Comparison of ENCODE assay signal across 3 cellular contexts in the genomic region with DNA sequence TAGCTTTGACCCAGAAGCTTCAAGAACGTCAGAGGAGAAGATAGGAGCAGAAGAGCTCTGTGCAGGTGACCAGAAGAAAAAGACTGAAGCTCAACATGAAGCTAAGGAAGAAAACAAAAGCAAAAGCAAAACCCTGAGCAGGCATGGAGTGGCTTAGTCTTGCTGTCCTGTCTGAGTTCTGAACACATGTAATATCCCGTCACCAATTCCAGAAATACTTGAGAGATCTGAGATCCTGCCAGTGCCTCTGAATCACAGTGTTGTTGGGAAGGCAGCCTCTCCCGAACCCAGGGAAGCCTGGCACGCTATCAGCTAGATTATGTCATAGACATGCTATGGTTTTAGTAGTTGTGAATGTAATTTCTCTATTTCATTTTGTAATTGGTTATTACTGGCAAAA.
TF ChIP-seq lines count a peak whose summit lies in the region.

No MANE protein-coding gene starts in this region.

TF ChIP-seq in liver, 16 proteins besides CTCF, POLR2A, EP300 and RAD21:
- TF ChIP-seq NR2F2 (IDR thresholded peaks at IDR 0.05), result no peak
- TF ChIP-seq, protein P1, sequence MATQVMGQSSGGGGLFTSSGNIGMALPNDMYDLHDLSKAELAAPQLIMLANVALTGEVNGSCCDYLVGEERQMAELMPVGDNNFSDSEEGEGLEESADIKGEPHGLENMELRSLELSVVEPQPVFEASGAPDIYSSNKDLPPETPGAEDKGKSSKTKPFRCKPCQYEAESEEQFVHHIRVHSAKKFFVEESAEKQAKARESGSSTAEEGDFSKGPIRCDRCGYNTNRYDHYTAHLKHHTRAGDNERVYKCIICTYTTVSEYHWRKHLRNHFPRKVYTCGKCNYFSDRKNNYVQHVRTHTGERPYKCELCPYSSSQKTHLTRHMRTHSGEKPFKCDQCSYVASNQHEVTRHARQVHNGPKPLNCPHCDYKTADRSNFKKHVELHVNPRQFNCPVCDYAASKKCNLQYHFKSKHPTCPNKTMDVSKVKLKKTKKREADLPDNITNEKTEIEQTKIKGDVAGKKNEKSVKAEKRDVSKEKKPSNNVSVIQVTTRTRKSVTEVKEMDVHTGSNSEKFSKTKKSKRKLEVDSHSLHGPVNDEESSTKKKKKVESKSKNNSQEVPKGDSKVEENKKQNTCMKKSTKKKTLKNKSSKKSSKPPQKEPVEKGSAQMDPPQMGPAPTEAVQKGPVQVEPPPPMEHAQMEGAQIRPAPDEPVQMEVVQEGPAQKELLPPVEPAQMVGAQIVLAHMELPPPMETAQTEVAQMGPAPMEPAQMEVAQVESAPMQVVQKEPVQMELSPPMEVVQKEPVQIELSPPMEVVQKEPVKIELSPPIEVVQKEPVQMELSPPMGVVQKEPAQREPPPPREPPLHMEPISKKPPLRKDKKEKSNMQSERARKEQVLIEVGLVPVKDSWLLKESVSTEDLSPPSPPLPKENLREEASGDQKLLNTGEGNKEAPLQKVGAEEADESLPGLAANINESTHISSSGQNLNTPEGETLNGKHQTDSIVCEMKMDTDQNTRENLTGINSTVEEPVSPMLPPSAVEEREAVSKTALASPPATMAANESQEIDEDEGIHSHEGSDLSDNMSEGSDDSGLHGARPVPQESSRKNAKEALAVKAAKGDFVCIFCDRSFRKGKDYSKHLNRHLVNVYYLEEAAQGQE (IDR thresholded peaks at IDR 0.05), result peak; percentile 41
TF ChIP-seq in liver: peak in this region for 1.

TF ChIP-seq in HepG2, 621 proteins besides CTCF, POLR2A, EP300 and RAD21:
- TF ChIP-seq PTBP1 (IDR thresholded peaks at IDR 0.05; ENCODE audit: low read depth, low read length, poor library complexity, severe bottlenecking), result no peak
- TF ChIP-seq ZNF317 (CRISPR knock-in tag; IDR thresholded peaks at IDR 0.05), result no peak
- TF ChIP-seq ARNTL (CRISPR knock-in tag; IDR thresholded peaks at IDR 0.05), result no peak
- no peak for TF ChIP-seq YY1 (IDR thresholded peaks at IDR 0.05; ENCODE audit: insufficient read depth, insufficient replicate concordance, low read depth, low read length)
- TF ChIP-seq ZZZ3 (CRISPR knock-in tag; IDR thresholded peaks at IDR 0.05; ENCODE audit: borderline replicate concordance), result no peak
- TF ChIP-seq NONO (IDR thresholded peaks at IDR 0.05), result no peak
- TF ChIP-seq NONO (CRISPR knock-in tag; conservative IDR thresholded peaks at IDR 0.05), result no peak
- TF ChIP-seq GTF3A (CRISPR knock-in tag; conservative IDR thresholded peaks at IDR 0.05), result no peak
- TF ChIP-seq GPBP1L1 (CRISPR knock-in tag; IDR thresholded peaks at IDR 0.05), result no peak
- no peak for TF ChIP-seq JUND (CRISPR knock-in tag; IDR thresholded peaks at IDR 0.05)
- no peak for TF ChIP-seq RFX5 (IDR thresholded peaks at IDR 0.05; ENCODE audit: low read depth, low read length)
- no peak for TF ChIP-seq CHD2 (IDR thresholded peaks at IDR 0.05; ENCODE audit: low read depth, low read length)
- no peak for TF ChIP-seq TBX3 (IDR thresholded peaks at IDR 0.05; ENCODE audit: borderline replicate concordance)
- TF ChIP-seq POGK (CRISPR knock-in tag; conservative IDR thresholded peaks at IDR 0.05), result no peak
- no peak for TF ChIP-seq MAZ (IDR thresholded peaks at IDR 0.05; ENCODE audit: borderline replicate concordance, low read depth, low read length)
- TF ChIP-seq MAZ (CRISPR knock-in tag; IDR thresholded peaks at IDR 0.05; ENCODE audit: low read depth), result no peak
- TF ChIP-seq PCBP1 (IDR thresholded peaks at IDR 0.05; ENCODE audit: borderline replicate concordance, low read depth, low read length), result no peak
- TF ChIP-seq KDM3A (CRISPR knock-in tag; IDR thresholded peaks at IDR 0.05; ENCODE audit: low read depth), result no peak
- TF ChIP-seq, protein P2, sequence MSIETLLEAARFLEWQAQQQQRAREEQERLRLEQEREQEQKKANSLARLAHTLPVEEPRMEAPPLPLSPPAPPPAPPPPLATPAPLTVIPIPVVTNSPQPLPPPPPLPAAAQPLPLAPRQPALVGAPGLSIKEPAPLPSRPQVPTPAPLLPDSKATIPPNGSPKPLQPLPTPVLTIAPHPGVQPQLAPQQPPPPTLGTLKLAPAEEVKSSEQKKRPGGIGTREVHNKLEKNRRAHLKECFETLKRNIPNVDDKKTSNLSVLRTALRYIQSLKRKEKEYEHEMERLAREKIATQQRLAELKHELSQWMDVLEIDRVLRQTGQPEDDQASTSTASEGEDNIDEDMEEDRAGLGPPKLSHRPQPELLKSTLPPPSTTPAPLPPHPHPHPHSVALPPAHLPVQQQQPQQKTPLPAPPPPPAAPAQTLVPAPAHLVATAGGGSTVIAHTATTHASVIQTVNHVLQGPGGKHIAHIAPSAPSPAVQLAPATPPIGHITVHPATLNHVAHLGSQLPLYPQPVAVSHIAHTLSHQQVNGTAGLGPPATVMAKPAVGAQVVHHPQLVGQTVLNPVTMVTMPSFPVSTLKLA (IDR thresholded peaks at IDR 0.05), result no peak

TF ChIP-seq in GM12878, 131 proteins besides CTCF, POLR2A, EP300 and RAD21:
- TF ChIP-seq CUX1 (IDR thresholded peaks at IDR 0.05; ENCODE audit: insufficient replicate concordance, low read depth, low read length) (no peak), MAX (IDR thresholded peaks at IDR 0.05; ENCODE audit: low read depth, low read length) (no peak), WRNIP1 (IDR thresholded peaks at IDR 0.05; ENCODE audit: borderline replicate concordance, low read depth, low read length) (no peak), RUNX3 (IDR thresholded peaks at IDR 0.05; ENCODE audit: low read length) (no peak), MXI1 (IDR thresholded peaks at IDR 0.05; ENCODE audit: low read depth, low read length) (no peak), ZNF24 (IDR thresholded peaks at IDR 0.05) (no peak), KLF5 (IDR thresholded peaks at IDR 0.05; ENCODE audit: partially characterized antibody) (no peak), EZH2 (IDR thresholded peaks at IDR 0.05; ENCODE audit: borderline replicate concordance, control insufficient read depth, low read depth, low read length) (no peak), MEF2A (IDR thresholded peaks at IDR 0.05; ENCODE audit: insufficient read depth, low read depth, low read length) (no peak), ZSCAN29 (IDR thresholded peaks at IDR 0.05) (no peak), SMAD5 (IDR thresholded peaks at IDR 0.05; ENCODE audit: low read depth) (no peak), RAD51 (IDR thresholded peaks at IDR 0.05) (no peak), ATF3 (IDR thresholded peaks at IDR 0.05; ENCODE audit: borderline replicate concordance, extremely low read depth, low read depth, low read length) (no peak), ELK1 (IDR thresholded peaks at IDR 0.05; ENCODE audit: low read depth, low read length) (no peak), SKIL (IDR thresholded peaks at IDR 0.05; ENCODE audit: low read depth, poor library complexity, severe bottlenecking) (no peak), GABPA (IDR thresholded peaks at IDR 0.05; ENCODE audit: low read depth) (no peak), RBBP5 (conservative IDR thresholded peaks at IDR 0.05) (no peak), BRCA1 (IDR thresholded peaks at IDR 0.05; ENCODE audit: low read depth, low read length) (no peak), SMARCA5 (IDR thresholded peaks at IDR 0.05) (no peak), EED (IDR thresholded peaks at IDR 0.05; ENCODE audit: low read depth) (no peak)
